10 cellular contexts compared by ENCODE assay signal in the genomic region with DNA sequence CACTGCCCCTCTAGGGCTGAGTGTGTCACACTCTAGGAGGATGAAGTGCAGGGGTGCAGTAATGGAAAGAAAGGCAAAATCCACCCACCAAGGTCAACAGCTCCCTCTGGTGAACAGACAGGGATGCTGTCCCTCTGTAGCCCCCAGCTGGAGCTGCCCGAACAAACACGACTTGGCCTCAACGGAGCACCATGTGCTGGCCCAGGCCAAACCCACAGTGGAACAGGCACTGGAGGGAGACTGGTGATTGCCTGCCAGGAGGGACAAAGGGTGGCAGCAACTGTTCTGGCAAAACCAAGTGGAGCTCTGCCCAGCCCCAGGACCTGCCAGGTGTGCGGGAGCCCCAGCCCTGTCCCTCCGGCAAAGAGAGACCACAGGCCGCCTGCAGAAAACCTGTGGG. TPM values are rescaled to one million over a fixed set of nuclear protein-coding genes. Genes with fewer than 3 reads are reported as not detected.
DNase-seq lines count a peak whose midpoint lies in the region; ATAC-seq and TF ChIP-seq lines count a peak whose summit lies in the region.
"Had no signal": no experiment of that assay in that cellular context is flagged by ENCODE, and none has a peak within 500 bp of the region (broad histone marks: within the 10 kb centered on the region; RNA-seq: fewer than 3 reads in every experiment).

No MANE protein-coding gene starts in this region.

- DNase-seq in GM10248 (ENCODE audit: extremely low spot score) = no peak
- no peak for DNase-seq in activated naive CD8-positive, alpha-beta T cell treated with anti-CD3 and anti-CD28 coated beads, Interleukin-2, amount 50 U/mL, for 24 hours
- DNase-seq: stimulated activated CD4-positive, alpha-beta T cell treated with anti-CD3 and anti-CD28 coated beads, Interleukin-4, amount 100 ng/mL, for 24 hours had no signal

- ATAC-seq in activated naive CD8-positive, alpha-beta T cell treated with anti-CD3 and anti-CD28 coated beads, Interleukin-2, amount 50 U/mL, for 24 hours = peak; percentile 26
- ATAC-seq in HG02763 (IDR thresholded peaks at IDR 0.05; ENCODE audit: unreplicated experiment) (no peak), GM21390 (IDR thresholded peaks at IDR 0.05; ENCODE audit: unreplicated experiment) (no peak), GM18498 (IDR thresholded peaks at IDR 0.05; ENCODE audit: unreplicated experiment) (no peak)
- ATAC-seq: activated naive CD4-positive, alpha-beta T cell treated with anti-CD3 and anti-CD28 coated beads, Interleukin-2, amount 50 U/mL, for 72 hours had no signal

- CTCF ChIA-PET in GM10248 (lab: Yijun Ruan, JAX) = interaction anchor here (0.7 to 5.1 kb wide), 10 partner anchors 14 to 296 kb away, joined by 3 to 59 read pairs (median 6); a partner anchor contains a TSS

- H3K36me3 ChIP-seq in mesodermal cell (ENCODE audit: control insufficient read depth, insufficient read depth, low read length) = peaks cover 98% of the 10 kb centered on the region

- no peaks in the 10 kb centered on the region for H3K9me3 Mint-ChIP-seq in IgD-negative memory B cell
- H3K9me3 Mint-ChIP-seq in activated naive CD8-positive, alpha-beta T cell treated with anti-CD3 and anti-CD28 coated beads, Interleukin-2, amount 50 U/mL, for 24 hours = no peaks in the 10 kb centered on the region
- H3K9me3 Mint-ChIP-seq: activated naive CD4-positive, alpha-beta T cell treated with anti-CD3 and anti-CD28 coated beads, Interleukin-2, amount 50 U/mL, for 72 hours had no signal

- H3K4me1 Mint-ChIP-seq in IgD-negative memory B cell = peaks cover 0 to 6% (median 3%) of the 10 kb centered on the region in 3 donors
- H3K4me1 Mint-ChIP-seq in activated naive CD8-positive, alpha-beta T cell treated with anti-CD3 and anti-CD28 coated beads, Interleukin-2, amount 50 U/mL, for 24 hours = peaks cover 5% of the 10 kb centered on the region

- H3K27me3 Mint-ChIP-seq in IgD-negative memory B cell = no peaks in the 10 kb centered on the region
- no peaks in the 10 kb centered on the region for H3K27me3 Mint-ChIP-seq in activated naive CD8-positive, alpha-beta T cell treated with anti-CD3 and anti-CD28 coated beads, Interleukin-2, amount 50 U/mL, for 24 hours

- H3K9me3 ChIP-seq in mesodermal cell (ENCODE audit: control insufficient read depth, low read length) = no peaks in the 10 kb centered on the region

- POLR2A ChIA-PET in GM10248 (lab: Yijun Ruan, JAX) = interaction anchor here (0.5 kb wide), 1 partner anchor 61 kb away, joined by 3 read pairs; no protein-coding TSS in a partner anchor

- no peaks in the 10 kb centered on the region for H3K4me1 ChIP-seq in mesodermal cell (ENCODE audit: control insufficient read depth, insufficient read depth, low read length, poor library complexity, severe bottlenecking)

- no peak overlapping the region for H3K4me3 ChIP-seq in mesodermal cell (ENCODE audit: extremely low read depth, insufficient read depth, low read length, poor library complexity, severe bottlenecking)
- H3K4me3 ChIP-seq: coronary artery had no signal

- peak overlapping the region in 2 of 3 donors; percentile 57 to 63 for H3K27ac Mint-ChIP-seq in IgD-negative memory B cell
- H3K27ac Mint-ChIP-seq in activated naive CD8-positive, alpha-beta T cell treated with anti-CD3 and anti-CD28 coated beads, Interleukin-2, amount 50 U/mL, for 24 hours = no peak overlapping the region

- TF ChIP-seq CTCF in GM10248 (IDR thresholded peaks at IDR 0.05; ENCODE audit: control extremely low read depth, extremely low read depth, low read depth, missing control alignments) = peak; percentile 15

- no peak overlapping the region for H3K4me3 Mint-ChIP-seq in IgD-negative memory B cell
- no peak overlapping the region for H3K4me3 Mint-ChIP-seq in activated naive CD8-positive, alpha-beta T cell treated with anti-CD3 and anti-CD28 coated beads, Interleukin-2, amount 50 U/mL, for 24 hours

- 89 to 91% methylated on average over 6 of the region's 6 CpGs for WGBS in mesodermal cell (ENCODE audit: insufficient coverage in 2 of 2), 2 experiments

- H3K27ac ChIP-seq in mesodermal cell (ENCODE audit: low read depth, low read length, severe bottlenecking) = peak overlapping the region; percentile 2
- H3K27ac ChIP-seq: coronary artery had no signal

- no peaks in the 10 kb centered on the region for H3K36me3 Mint-ChIP-seq in IgD-negative memory B cell
- H3K36me3 Mint-ChIP-seq in activated naive CD8-positive, alpha-beta T cell treated with anti-CD3 and anti-CD28 coated beads, Interleukin-2, amount 50 U/mL, for 24 hours (ENCODE audit: low read depth) = peaks cover 52% of the 10 kb centered on the region

RNA-seq across cellular contexts. Expression of a gene that starts 20.7 kb away (rescaled TPM):
- 94.4 TPM for polyA plus RNA-seq in IgD-negative memory B cell
- polyA plus RNA-seq in mesodermal cell (2013, experiment 1 of 2) = 365 TPM
- 334 TPM for polyA plus RNA-seq in mesodermal cell (2013, experiment 2 of 2)
